Comparison of ENCODE assay signal across 2 cellular contexts in genomic region chr18:62837011-62837410, GRCh38.
TF ChIP-seq lines count a peak whose summit lies in the region.

No MANE protein-coding gene starts in this region.

TF ChIP-seq in WTC11, 78 proteins besides CTCF, POLR2A, EP300 and RAD21 (continues in another document):
- TF ChIP-seq SMAD4 (CRISPR knock-in tag; IDR thresholded peaks at IDR 0.05) (no peak), CDX4 (CRISPR knock-in tag; IDR thresholded peaks at IDR 0.05; ENCODE audit: borderline replicate concordance) (no peak), E2F1 (CRISPR knock-in tag; IDR thresholded peaks at IDR 0.05) (no peak), ZNF263 (CRISPR knock-in tag; IDR thresholded peaks at IDR 0.05; ENCODE audit: low read depth) (no peak), ATF6 (CRISPR knock-in tag; IDR thresholded peaks at IDR 0.05) (no peak), ERG (CRISPR knock-in tag; IDR thresholded peaks at IDR 0.05) (no peak), ZSCAN18 (CRISPR knock-in tag; IDR thresholded peaks at IDR 0.05) (no peak), USF1 (CRISPR knock-in tag; IDR thresholded peaks at IDR 0.05) (no peak), NR2C2 (CRISPR knock-in tag; IDR thresholded peaks at IDR 0.05) (no peak), ZNF121 (CRISPR knock-in tag; IDR thresholded peaks at IDR 0.05) (no peak), USF2 (CRISPR knock-in tag; IDR thresholded peaks at IDR 0.05) (no peak), IRF1 (CRISPR knock-in tag; IDR thresholded peaks at IDR 0.05) (no peak), ZNF512 (CRISPR knock-in tag; IDR thresholded peaks at IDR 0.05; ENCODE audit: borderline replicate concordance) (no peak), TP53 (CRISPR knock-in tag; IDR thresholded peaks at IDR 0.05) (no peak), HMGA2 (CRISPR knock-in tag; IDR thresholded peaks at IDR 0.05) (no peak), MXD4 (CRISPR knock-in tag; IDR thresholded peaks at IDR 0.05; ENCODE audit: borderline replicate concordance) (no peak)

TF ChIP-seq in H1, 55 proteins besides CTCF, POLR2A, EP300 and RAD21:
- TF ChIP-seq USF2 (IDR thresholded peaks at IDR 0.05; ENCODE audit: low read length): no peak
- no peak for TF ChIP-seq POU5F1 (IDR thresholded peaks at IDR 0.05; ENCODE audit: low read depth, low read length)
- TF ChIP-seq KDM5A (IDR thresholded peaks at IDR 0.05; ENCODE audit: low read length): no peak
- no peak for TF ChIP-seq SAP30 (IDR thresholded peaks at IDR 0.05; ENCODE audit: insufficient read depth, insufficient replicate concordance, low read length)
- TF ChIP-seq HDAC6 (IDR thresholded peaks at IDR 0.05; ENCODE audit: low read depth, low read length): no peak
- no peak for TF ChIP-seq NANOG (IDR thresholded peaks at IDR 0.05; ENCODE audit: insufficient read depth, low read depth, low read length, poor library complexity, severe bottlenecking)
- no peak for TF ChIP-seq ZNF274 (IDR thresholded peaks at IDR 0.05; ENCODE audit: borderline replicate concordance, extremely low read depth, low read length)
- TF ChIP-seq YY1 (IDR thresholded peaks at IDR 0.05; ENCODE audit: low read depth, low read length): no peak
- TF ChIP-seq PHF8 (conservative IDR thresholded peaks at IDR 0.05; ENCODE audit: low read depth, low read length): no peak
- TF ChIP-seq EZH2 (IDR thresholded peaks at IDR 0.05; ENCODE audit: low read depth, low read length, severe bottlenecking): no peak
- no peak for TF ChIP-seq CBX5 (IDR thresholded peaks at IDR 0.05; ENCODE audit: low read depth, low read length)
- TF ChIP-seq BACH1 (IDR thresholded peaks at IDR 0.05; ENCODE audit: low read length): no peak
- TF ChIP-seq TAF7 (optimal IDR thresholded peaks at IDR 0.05; ENCODE audit: borderline replicate concordance, low read depth, low read length): no peak
- TF ChIP-seq CHD1 (IDR thresholded peaks at IDR 0.05; ENCODE audit: low read depth, low read length): no peak
- no peak for TF ChIP-seq RFX5 (IDR thresholded peaks at IDR 0.05; ENCODE audit: borderline replicate concordance, low read depth, low read length)
- no peak for TF ChIP-seq FOSL1 (IDR thresholded peaks at IDR 0.05; ENCODE audit: insufficient read depth, low read depth, low read length)
- TF ChIP-seq SIRT6 (IDR thresholded peaks at IDR 0.05; ENCODE audit: low read length): no peak
